Comparison of ENCODE assay signal across 19 cellular contexts in the genomic region with DNA sequence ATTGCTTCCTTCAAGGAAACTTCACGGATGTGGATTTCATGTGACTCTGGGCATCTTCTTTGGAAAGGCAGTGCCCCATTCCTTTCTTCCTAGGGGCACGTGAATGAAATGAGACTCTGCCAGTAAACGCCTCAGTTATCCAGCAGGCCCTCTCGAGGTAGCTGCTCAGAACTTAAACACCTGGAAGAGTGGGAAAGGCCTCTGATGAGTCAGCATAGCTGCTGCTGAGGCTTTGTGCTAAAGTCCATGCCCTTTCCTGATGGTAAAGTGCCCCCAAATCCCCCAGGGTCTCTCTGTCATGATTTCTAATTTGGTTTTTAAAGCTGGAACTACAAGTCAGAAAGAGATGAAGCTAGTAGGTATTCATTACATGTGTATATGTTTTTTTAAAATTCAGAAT. TPM values are rescaled to one million over a fixed set of nuclear protein-coding genes. Genes with fewer than 3 reads are reported as not detected.
DNase-seq lines count a peak whose midpoint lies in the region; ATAC-seq and TF ChIP-seq lines count a peak whose summit lies in the region.
"Had no signal": no experiment of that assay in that cellular context is flagged by ENCODE, and none has a peak within 500 bp of the region (broad histone marks: within the 10 kb centered on the region; RNA-seq: fewer than 3 reads in every experiment).

No MANE protein-coding gene starts in this region.

- peaks cover 16% of the 10 kb centered on the region for H3K27me3 Mint-ChIP-seq in endothelial cell (ENCODE audit: unreplicated experiment)

- H3K9me3 ChIP-seq in BLaER1: no peaks in the 10 kb centered on the region
- H3K9me3 ChIP-seq: adrenal gland, BE2C, Peyer's patch, thyroid gland had no signal

- peaks cover 20% of the 10 kb centered on the region for H3K36me3 Mint-ChIP-seq in endothelial cell (ENCODE audit: low read depth, unreplicated experiment)
- H3K36me3 Mint-ChIP-seq: natural killer cell had no signal

- H3K9ac ChIP-seq in BLaER1: no peak overlapping the region

- H3K9me3 Mint-ChIP-seq in endothelial cell (ENCODE audit: unreplicated experiment): no peaks in the 10 kb centered on the region
- H3K9me3 Mint-ChIP-seq: natural killer cell had no signal

- peak overlapping the region; percentile 96; the same call in 1 of the 2 replicates for H3K4me2 ChIP-seq in BLaER1

- no peak overlapping the region for H3K27ac ChIP-seq in BLaER1
- H3K27ac ChIP-seq: adrenal gland, Peyer's patch, thyroid gland had no signal

- no peak overlapping the region for H3K27ac Mint-ChIP-seq in endothelial cell (ENCODE audit: unreplicated experiment)
- H3K27ac Mint-ChIP-seq: natural killer cell had no signal

- no peaks in the 10 kb centered on the region for H3K27me3 ChIP-seq in BLaER1
- H3K27me3 ChIP-seq: adrenal gland, Peyer's patch, thyroid gland had no signal

- DNase-seq in DMS79 (lab: John Stamatoyannopoulos, UW) (peak; percentile 45), NCI-H69 (lab: John Stamatoyannopoulos, UW) (peak; percentile 1), endothelial cell (ENCODE audit: low spot score) (no peak), foreskin melanocyte (no peak)
- no peak for DNase-seq in stimulated activated CD4-positive, alpha-beta T cell treated with anti-CD3 and anti-CD28 coated beads, Interleukin-15, amount 100 ng/mL, for 24 hours
- DNase-seq: activated CD4-positive, alpha-beta T cell treated with anti-CD3 and anti-CD28 coated beads, Interleukin-2, amount 50 U/mL, for 48 hours; adrenal gland; BE2C; central memory CD4-positive, alpha-beta T cell; effector memory CD4-positive, alpha-beta T cell; kidney glomerular epithelial cell; mesendoderm; natural killer cell; NCI-H1930; NCI-H526 treated with DMSO at 0.1 percent for 48 hours; Peyer's patch; thyroid gland had no signal

- H3K4me3 ChIP-seq in BLaER1: no peak overlapping the region
- H3K4me3 ChIP-seq: adrenal gland, Peyer's patch, thyroid gland had no signal

- peak overlapping the region; percentile 9 for H3K4me3 Mint-ChIP-seq in endothelial cell (ENCODE audit: unreplicated experiment)

- H3K4me1 ChIP-seq in BLaER1: peaks cover 42% of the 10 kb centered on the region
- H3K4me1 ChIP-seq: BE2C had no signal

- no peak for ATAC-seq in activated CD4-positive, CD25-positive, alpha-beta regulatory T cell treated with anti-CD3 and anti-CD28 coated beads, Interleukin-2, amount 50 U/mL, for 24 hours
- ATAC-seq: natural killer cell had no signal

- H3K4me1 Mint-ChIP-seq in endothelial cell (ENCODE audit: unreplicated experiment): peaks cover 26% of the 10 kb centered on the region

- no peak for TF ChIP-seq CTCF in endothelial cell (IDR thresholded peaks at IDR 0.05; ENCODE audit: unreplicated experiment)

- peaks cover 67% of the 10 kb centered on the region; the same call in 1 of the 2 replicates for H4K20me1 ChIP-seq in BLaER1

- H3K36me3 ChIP-seq in BLaER1: peaks cover 47% of the 10 kb centered on the region
- H3K36me3 ChIP-seq: adrenal gland, BE2C, Peyer's patch, thyroid gland had no signal

RNA-seq across cellular contexts. Expression of gene SLC1A4, which starts 3.8 kb away (rescaled TPM):
- total RNA-seq in endothelial cell (ENCODE audit: unreplicated experiment): 41.4 TPM

Comparison
In these comparisons a context has a peak if more than half of its experiments do, and no peak if none do; other contexts are left out.
1. DNase-seq: peak in DMS79 (single experiment) and NCI-H69 (single experiment); none in endothelial cell (single experiment), stimulated activated CD4-positive, alpha-beta T cell treated with anti-CD3 and anti-CD28 coated beads, Interleukin-15, amount 100 ng/mL, for 24 hours (single experiment) and foreskin melanocyte (single experiment).